In the genomic region with DNA sequence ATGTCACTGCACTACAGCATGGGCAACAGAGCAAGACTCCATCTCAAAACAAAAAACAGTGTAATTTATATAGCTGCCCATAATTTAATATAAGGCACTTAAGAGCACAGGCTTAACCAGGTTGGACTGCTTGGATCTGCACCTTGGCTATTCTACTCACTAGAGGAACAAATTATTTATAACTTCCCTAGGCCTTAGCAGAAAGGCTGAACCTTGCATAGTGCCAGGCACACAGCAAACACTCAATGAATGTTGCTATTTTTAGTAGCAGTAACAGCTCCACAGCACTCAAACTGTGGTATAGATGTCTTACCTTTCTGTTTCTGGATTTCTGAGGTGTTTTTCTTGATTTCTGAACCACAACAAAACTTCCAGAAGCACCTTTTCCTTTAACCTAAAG, we compare ENCODE assay signal across 20 cellular contexts. TPM values are rescaled to one million over a fixed set of nuclear protein-coding genes. Genes with fewer than 3 reads are reported as not detected.
DNase-seq lines count a peak whose midpoint lies in the region; ATAC-seq and TF ChIP-seq lines count a peak whose summit lies in the region.
"Had no signal": no experiment of that assay in that cellular context is flagged by ENCODE, and none has a peak within 500 bp of the region (broad histone marks: within the 10 kb centered on the region; RNA-seq: fewer than 3 reads in every experiment).

No MANE protein-coding gene starts in this region.

- TF ChIP-seq CTCF in KMS-11 (conservative IDR thresholded peaks at IDR 0.05; ENCODE audit: low read depth, low read length): no peak
- TF ChIP-seq CTCF in cardiac muscle cell (IDR thresholded peaks at IDR 0.05; ENCODE audit: low read depth, low read length): no peak
- TF ChIP-seq CTCF in gastrocnemius medialis (IDR thresholded peaks at IDR 0.05 in 4 of 5, conservative IDR thresholded peaks at IDR 0.05 in 1 of 5): no peak
- TF ChIP-seq CTCF in mesothelial cell of epicardium (IDR thresholded peaks at IDR 0.05; ENCODE audit: unreplicated experiment): no peak

- intact Hi-C loops in left ventricle myocardium superior (cut with micrococcal nuclease): no loop called here
- intact Hi-C loops in gastrocnemius medialis (cut with DNase I; ENCODE audit: low total_unique reads): no loop called here

- H3K27ac ChIP-seq in KMS-11 (peak overlapping the region; percentile 9; the same call in 1 of the 2 replicates), cardiac muscle cell (peak overlapping the region; percentile 70), gastrocnemius medialis (peak overlapping the region; percentile 64 to 73 (median 67))

- H3K4me3 Mint-ChIP-seq in mesothelial cell of epicardium: no peak overlapping the region
- H3K4me3 Mint-ChIP-seq: CD4-positive, CD25-positive, alpha-beta regulatory T cell; CD8-positive, alpha-beta memory T cell; H9 had no signal

- no peak overlapping the region for H3K9ac ChIP-seq in KMS-11

- peak; percentile 92 for ATAC-seq in left ventricle myocardium superior
- peak; percentile 95 for ATAC-seq in gastrocnemius medialis
- ATAC-seq: GM12878, HepG2 had no signal

- H3K4me3 ChIP-seq in KMS-11 (IDR thresholded peaks at IDR 0.05; ENCODE audit: insufficient read depth, low read depth, low read length) (no peak overlapping the region), cardiac muscle cell (no peak overlapping the region), gastrocnemius medialis (no peak overlapping the region)
- H3K4me3 ChIP-seq: GM12878 had no signal

- H3K27ac Mint-ChIP-seq in mesothelial cell of epicardium: no peak overlapping the region

- peaks cover 8% of the 10 kb centered on the region for H3K4me1 ChIP-seq in KMS-11 (ENCODE audit: low read depth, poor library complexity, severe bottlenecking)
- peaks cover 9% of the 10 kb centered on the region for H3K4me1 ChIP-seq in cardiac muscle cell (ENCODE audit: low read depth)
- peaks cover 24 to 25% of the 10 kb centered on the region in 2 donors for H3K4me1 ChIP-seq in gastrocnemius medialis
- H3K4me1 ChIP-seq: BE2C had no signal

- H3K4me2 ChIP-seq in KMS-11: no peak overlapping the region

- no peaks in the 10 kb centered on the region for H3K27me3 Mint-ChIP-seq in mesothelial cell of epicardium (ENCODE audit: low read depth)
- H3K27me3 Mint-ChIP-seq: CD4-positive, CD25-positive, alpha-beta regulatory T cell; CD8-positive, alpha-beta memory T cell had no signal

- peaks cover 24% of the 10 kb centered on the region; the same call in 1 of the 2 replicates for H3K36me3 ChIP-seq in KMS-11 (ENCODE audit: insufficient read depth)
- H3K36me3 ChIP-seq in cardiac muscle cell: peaks cover 81% of the 10 kb centered on the region
- H3K36me3 ChIP-seq in gastrocnemius medialis: peaks cover 7 to 90% of the 10 kb centered on the region in 2 donors

- peak in 1 of 2 donors; percentile 28 for DNase-seq in cardiac muscle cell (ENCODE audit: low read depth in 1 of 2, low spot score in 1 of 2)
- no peak for DNase-seq in left ventricle myocardium superior
- DNase-seq in gastrocnemius medialis: peak; percentile 15 to 25
- DNase-seq in mesothelial cell of epicardium (ENCODE audit: low spot score in 2 of 2, unreplicated experiment in 2 of 2): no peak
- DNase-seq in KG1 (lab: John Stamatoyannopoulos, UW): no peak
- DNase-seq in mesenteric fat pad (ENCODE audit: low spot score): no peak
- DNase-seq: ACHN; BE2C; C1 segment of cervical spinal cord; CD4-positive, CD25-positive, alpha-beta regulatory T cell; CD8-positive, alpha-beta memory T cell; COR-L47; DMS 273 treated with DMSO at 0.1 percent for 48 hours; DMS53; DND-41; EL; H9 had no signal

- no peaks in the 10 kb centered on the region for H3K4me1 Mint-ChIP-seq in mesothelial cell of epicardium

- H2AFZ ChIP-seq in KMS-11 (ENCODE audit: low read depth): no peak overlapping the region

- no peaks in the 10 kb centered on the region for H3K79me2 ChIP-seq in KMS-11 (ENCODE audit: insufficient read depth, low read depth)

- peaks cover 41% of the 10 kb centered on the region for H3K36me3 Mint-ChIP-seq in mesothelial cell of epicardium

- in situ Hi-C loops in gastrocnemius medialis (cut with MboI; ENCODE audit: low sequenced_read_pairs in 4 of 4): loop anchor here in 1 of 4 donors (25.0 kb wide), 1 partner anchor 1605 kb away; no protein-coding TSS in a partner anchor

- H3K9me3 Mint-ChIP-seq in mesothelial cell of epicardium: no peaks in the 10 kb centered on the region
- H3K9me3 Mint-ChIP-seq: CD4-positive, CD25-positive, alpha-beta regulatory T cell; CD8-positive, alpha-beta memory T cell; H9 had no signal

- TF ChIP-seq POLR2A in gastrocnemius medialis (IDR thresholded peaks at IDR 0.05): no peak

- H3K9me3 ChIP-seq in cardiac muscle cell (ENCODE audit: low read depth): no peaks in the 10 kb centered on the region
- H3K9me3 ChIP-seq in gastrocnemius medialis: no peaks in the 10 kb centered on the region
- H3K9me3 ChIP-seq: BE2C had no signal

- H4K20me1 ChIP-seq in KMS-11 (ENCODE audit: insufficient read depth): no peaks in the 10 kb centered on the region

- H3K27me3 ChIP-seq in KMS-11 (ENCODE audit: insufficient read depth, low read depth) (no peaks in the 10 kb centered on the region), cardiac muscle cell (no peaks in the 10 kb centered on the region), gastrocnemius medialis (no peaks in the 10 kb centered on the region)
- H3K27me3 ChIP-seq: BE2C had no signal

RNA-seq across cellular contexts. Expression of gene HP1BP3, which starts 19.8 kb away (rescaled TPM):
- total RNA-seq in cardiac muscle cell: 144 and 178 TPM in 2 replicates
- 91.0 and 135 TPM in 2 replicates for polyA plus RNA-seq in cardiac muscle cell
- 121 TPM for total RNA-seq in left ventricle myocardium superior
- total RNA-seq in gastrocnemius medialis: 100 to 1,000 TPM in 2 of 4 donors, 10 to 100 TPM in 2; 73.9 to 121 (median 108) TPM
- 262 to 270 TPM (median 269 TPM) in 3 replicates for total RNA-seq in mesothelial cell of epicardium
- total RNA-seq in mesenteric fat pad: 149 TPM

RNA-seq across cellular contexts. Expression of gene SH2D5, which starts 34.8 kb away (rescaled TPM):
- total RNA-seq in cardiac muscle cell: 0.98 and 1.9 TPM in 2 replicates
- polyA plus RNA-seq in cardiac muscle cell: 1.1 and 1.4 TPM in 2 replicates
- total RNA-seq in left ventricle myocardium superior: not detected
- under 1 TPM in 1 of 4 donors, not detected in 3; 0.53 TPM for total RNA-seq in gastrocnemius medialis
- total RNA-seq in mesothelial cell of epicardium: 0.45 to 0.90 TPM (median 0.49 TPM) in 3 replicates
- 0.22 TPM for total RNA-seq in mesenteric fat pad
- total RNA-seq: CD4-positive, CD25-positive, alpha-beta regulatory T cell had no signal
- polyA plus RNA-seq: CD4-positive, CD25-positive, alpha-beta regulatory T cell; CD8-positive, alpha-beta memory T cell had no signal

RNA-seq across cellular contexts. Expression of gene KIF17, which starts 49.5 kb away (rescaled TPM):
- total RNA-seq in cardiac muscle cell: 1.9 and 15.0 TPM in 2 replicates
- polyA plus RNA-seq in cardiac muscle cell: 1.1 and 8.4 TPM in 2 replicates
- 3.5 TPM for total RNA-seq in left ventricle myocardium superior
- 1 to 10 TPM; 2.6 to 3.8 (median 3.0) TPM for total RNA-seq in gastrocnemius medialis
- total RNA-seq in mesothelial cell of epicardium: 0.40 to 0.86 TPM (median 0.44 TPM) in 3 replicates
- 4.6 TPM for total RNA-seq in mesenteric fat pad
- total RNA-seq: CD4-positive, CD25-positive, alpha-beta regulatory T cell; CD8-positive, alpha-beta memory T cell had no signal
- polyA plus RNA-seq: CD4-positive, CD25-positive, alpha-beta regulatory T cell; CD8-positive, alpha-beta memory T cell had no signal

Comparison
In these comparisons a context has a peak if more than half of its experiments do, and no peak if none do; other contexts are left out.
1. H3K27ac ChIP-seq: peak in every context shown above with its lines; median percentile 70 in cardiac muscle cell; 67 in gastrocnemius medialis; 9 in KMS-11.
2. DNase-seq: peak in gastrocnemius medialis (2 of 2); none in left ventricle myocardium superior (single experiment), mesothelial cell of epicardium (0 of 2), KG1 (single experiment) and mesenteric fat pad (single experiment).